In the genomic region with DNA sequence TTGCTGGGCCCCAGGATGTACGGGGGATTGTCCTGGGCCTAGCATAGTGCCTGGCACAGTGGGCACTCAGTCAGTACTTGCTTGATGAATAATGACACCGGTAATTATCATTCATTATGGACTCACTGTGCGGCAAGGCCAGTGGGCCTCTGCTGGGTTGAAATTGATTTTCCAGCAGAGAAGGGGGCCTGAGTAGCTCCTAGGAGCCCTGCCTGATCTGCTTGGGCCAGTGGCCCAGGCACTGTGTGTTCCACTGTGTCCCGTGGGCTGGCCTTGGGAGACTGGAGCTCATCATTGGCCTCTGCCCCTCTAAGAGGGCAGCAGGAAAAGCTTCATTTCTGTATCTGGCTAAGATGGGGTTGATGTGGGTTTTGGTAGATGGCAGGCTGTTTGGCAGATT, we compare ENCODE assay signal across 1 cellular context.
A peak's percentile ranks its signal among the peaks of the same experiment; 100 is the strongest.
TF ChIP-seq lines count a peak whose summit lies in the region.

No MANE protein-coding gene starts in this region.

TF ChIP-seq in HepG2, 621 proteins besides CTCF, POLR2A, EP300 and RAD21 (continued from another document):
- TF ChIP-seq ZNF572 (CRISPR knock-in tag; IDR thresholded peaks at IDR 0.05) (0 out of 2 replicates have a peak, but pooled peaks have one; percentile 8), DMAP1 (CRISPR knock-in tag; IDR thresholded peaks at IDR 0.05) (no peak), CCAR2 (optimal IDR thresholded peaks at IDR 0.05; ENCODE audit: low read depth, low read length) (no peak), CENPX (CRISPR knock-in tag; IDR thresholded peaks at IDR 0.05) (no peak), ZMYM4 (CRISPR knock-in tag; IDR thresholded peaks at IDR 0.05) (0 out of 2 replicates have a peak, but pooled peaks have one; percentile 4), ZNF34 (CRISPR knock-in tag; IDR thresholded peaks at IDR 0.05; ENCODE audit: borderline replicate concordance) (no peak)
- TF ChIP-seq, protein P1, sequence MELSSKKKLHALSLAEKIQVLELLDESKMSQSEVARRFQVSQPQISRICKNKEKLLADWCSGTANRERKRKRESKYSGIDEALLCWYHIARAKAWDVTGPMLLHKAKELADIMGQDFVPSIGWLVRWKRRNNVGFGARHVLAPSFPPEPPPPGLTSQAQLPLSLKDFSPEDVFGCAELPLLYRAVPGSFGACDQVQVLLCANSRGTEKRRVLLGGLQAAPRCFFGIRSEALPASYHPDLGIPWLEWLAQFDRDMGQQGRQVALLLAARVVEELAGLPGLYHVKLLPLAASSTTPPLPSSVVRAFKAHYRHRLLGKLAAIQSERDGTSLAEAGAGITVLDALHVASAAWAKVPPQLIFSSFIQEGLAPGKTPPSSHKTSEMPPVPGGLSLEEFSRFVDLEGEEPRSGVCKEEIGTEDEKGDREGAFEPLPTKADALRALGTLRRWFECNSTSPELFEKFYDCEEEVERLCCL (CRISPR knock-in tag; IDR thresholded peaks at IDR 0.05; ENCODE audit: borderline replicate concordance): peak; percentile 0; the same call in 1 of the 2 replicates
- TF ChIP-seq, protein P2, sequence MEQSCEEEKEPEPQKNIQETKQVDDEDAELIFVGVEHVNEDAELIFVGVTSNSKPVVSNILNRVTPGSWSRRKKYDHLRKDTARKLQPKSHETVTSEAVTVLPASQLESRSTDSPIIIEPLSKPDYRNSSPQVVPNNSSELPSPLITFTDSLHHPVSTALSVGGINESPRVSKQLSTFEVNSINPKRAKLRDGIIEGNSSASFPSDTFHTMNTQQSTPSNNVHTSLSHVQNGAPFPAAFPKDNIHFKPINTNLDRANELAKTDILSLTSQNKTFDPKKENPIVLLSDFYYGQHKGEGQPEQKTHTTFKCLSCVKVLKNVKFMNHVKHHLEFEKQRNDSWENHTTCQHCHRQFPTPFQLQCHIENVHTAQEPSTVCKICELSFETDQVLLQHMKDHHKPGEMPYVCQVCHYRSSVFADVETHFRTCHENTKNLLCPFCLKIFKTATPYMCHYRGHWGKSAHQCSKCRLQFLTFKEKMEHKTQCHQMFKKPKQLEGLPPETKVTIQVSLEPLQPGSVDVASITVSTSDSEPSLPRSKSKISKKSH (CRISPR knock-in tag; IDR thresholded peaks at IDR 0.05; ENCODE audit: borderline replicate concordance): no peak
- TF ChIP-seq, protein P3, sequence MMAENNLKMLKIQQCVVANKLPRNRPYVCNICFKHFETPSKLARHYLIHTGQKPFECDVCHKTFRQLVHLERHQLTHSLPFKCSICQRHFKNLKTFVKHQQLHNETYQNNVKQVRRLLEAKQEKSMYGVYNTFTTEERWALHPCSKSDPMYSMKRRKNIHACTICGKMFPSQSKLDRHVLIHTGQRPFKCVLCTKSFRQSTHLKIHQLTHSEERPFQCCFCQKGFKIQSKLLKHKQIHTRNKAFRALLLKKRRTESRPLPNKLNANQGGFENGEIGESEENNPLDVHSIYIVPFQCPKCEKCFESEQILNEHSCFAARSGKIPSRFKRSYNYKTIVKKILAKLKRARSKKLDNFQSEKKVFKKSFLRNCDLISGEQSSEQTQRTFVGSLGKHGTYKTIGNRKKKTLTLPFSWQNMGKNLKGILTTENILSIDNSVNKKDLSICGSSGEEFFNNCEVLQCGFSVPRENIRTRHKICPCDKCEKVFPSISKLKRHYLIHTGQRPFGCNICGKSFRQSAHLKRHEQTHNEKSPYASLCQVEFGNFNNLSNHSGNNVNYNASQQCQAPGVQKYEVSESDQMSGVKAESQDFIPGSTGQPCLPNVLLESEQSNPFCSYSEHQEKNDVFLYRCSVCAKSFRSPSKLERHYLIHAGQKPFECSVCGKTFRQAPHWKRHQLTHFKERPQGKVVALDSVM (CRISPR knock-in tag; IDR thresholded peaks at IDR 0.05): no peak
- TF ChIP-seq, protein P4, sequence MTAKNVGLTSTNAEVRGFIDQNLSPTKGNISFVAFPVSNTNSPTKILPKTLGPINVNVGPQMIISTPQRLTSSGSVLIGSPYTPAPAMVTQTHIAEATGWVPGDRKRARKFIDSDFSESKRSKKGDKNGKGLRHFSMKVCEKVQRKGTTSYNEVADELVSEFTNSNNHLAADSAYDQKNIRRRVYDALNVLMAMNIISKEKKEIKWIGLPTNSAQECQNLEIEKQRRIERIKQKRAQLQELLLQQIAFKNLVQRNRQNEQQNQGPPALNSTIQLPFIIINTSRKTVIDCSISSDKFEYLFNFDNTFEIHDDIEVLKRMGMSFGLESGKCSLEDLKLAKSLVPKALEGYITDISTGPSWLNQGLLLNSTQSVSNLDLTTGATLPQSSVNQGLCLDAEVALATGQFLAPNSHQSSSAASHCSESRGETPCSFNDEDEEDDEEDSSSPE (CRISPR knock-in tag; IDR thresholded peaks at IDR 0.05): no peak; the same call in 1 of the 2 replicates
